ENCODE assay signal across 10 cellular contexts in the genomic region with DNA sequence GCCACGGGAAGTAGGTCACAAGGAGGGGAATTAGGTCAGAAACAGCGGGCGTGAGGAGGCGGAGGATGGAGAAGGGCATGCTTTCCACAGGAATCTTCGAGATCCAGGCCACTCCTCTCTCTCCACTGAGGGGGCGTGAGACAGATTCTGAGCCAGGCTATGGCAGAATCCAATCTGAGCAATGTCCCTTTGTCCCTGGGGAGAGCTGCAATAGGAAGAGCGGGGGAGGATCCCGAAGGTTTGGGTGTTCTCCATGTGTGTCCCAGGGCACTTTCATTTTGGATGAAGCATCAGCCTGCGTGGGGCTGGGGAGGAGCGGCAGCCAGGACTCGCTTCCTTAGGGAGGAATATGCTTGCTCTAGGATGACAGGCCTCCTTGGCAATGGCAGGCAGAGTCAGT.
DNase-seq lines count a peak whose midpoint lies in the region; ATAC-seq and TF ChIP-seq lines count a peak whose summit lies in the region.
"Had no signal": no experiment of that assay in that cellular context is flagged by ENCODE, and none has a peak within 500 bp of the region (broad histone marks: within the 10 kb centered on the region; RNA-seq: fewer than 3 reads in every experiment).

No MANE protein-coding gene starts in this region.

- no peaks in the 10 kb centered on the region for H3K9me3 ChIP-seq in esophagus muscularis mucosa
- H3K9me3 ChIP-seq in stomach = no peaks in the 10 kb centered on the region

- ATAC-seq in HG02970 (IDR thresholded peaks at IDR 0.05; ENCODE audit: low FRiP score, unreplicated experiment) (no peak), HG02678 (IDR thresholded peaks at IDR 0.05; ENCODE audit: unreplicated experiment) (no peak), HG03432 (IDR thresholded peaks at IDR 0.05; ENCODE audit: unreplicated experiment) (no peak)
- ATAC-seq: activated naive CD4-positive, alpha-beta T cell treated with anti-CD3 and anti-CD28 coated beads, Interleukin-2, amount 50 U/mL, for 72 hours had no signal

- DNase-seq in H4 (ENCODE audit: low spot score) (peak; percentile 84), esophagus muscularis mucosa (ENCODE audit: extremely low spot score) (no peak), lower leg skin (ENCODE audit: low spot score in 2 of 2) (peak; percentile 61 to 94), stomach (peak; percentile 35), NCI-H1436 (lab: John Stamatoyannopoulos, UW) (no peak)
- DNase-seq: activated CD4-positive, alpha-beta T cell treated with anti-CD3 and anti-CD28 coated beads for 48 hours had no signal

- peak overlapping the region; percentile 24 to 52 (median 38) for H3K27ac ChIP-seq in esophagus muscularis mucosa (replicated peaks in 1 of 4)
- H3K27ac ChIP-seq in stomach = peak overlapping the region in 4 of 5 donors; percentile 48 to 79 (median 57)

- no peak for TF ChIP-seq POLR2A in esophagus muscularis mucosa (IDR thresholded peaks at IDR 0.05; ENCODE audit: low read depth)
- TF ChIP-seq POLR2A in lower leg skin (IDR thresholded peaks at IDR 0.05) = no peak
- no peak for TF ChIP-seq POLR2A in stomach (IDR thresholded peaks at IDR 0.05)

- H3K4me1 ChIP-seq in esophagus muscularis mucosa (peaks cover 3 to 39% (median 23%) of the 10 kb centered on the region in 4 donors), stomach (peaks cover 0 to 30% (median 8%) of the 10 kb centered on the region in 4 donors)

- H3K4me3 ChIP-seq in esophagus muscularis mucosa = peak overlapping the region; percentile 25 to 44 (median 31)
- H3K4me3 ChIP-seq in lower leg skin (ENCODE audit: low read depth, poor library complexity, severe bottlenecking) = no peak overlapping the region
- peak overlapping the region in 3 of 4 donors; percentile 6 to 25 (median 20) for H3K4me3 ChIP-seq in stomach

- TF ChIP-seq CTCF in esophagus muscularis mucosa (IDR thresholded peaks at IDR 0.05) (no peak), lower leg skin (IDR thresholded peaks at IDR 0.05) (no peak), stomach (IDR thresholded peaks at IDR 0.05) (no peak)

- no peak for TF ChIP-seq EP300 in esophagus muscularis mucosa (IDR thresholded peaks at IDR 0.05)
- TF ChIP-seq EP300 in stomach (IDR thresholded peaks at IDR 0.05) = no peak

- H3K36me3 ChIP-seq in esophagus muscularis mucosa = no peaks in the 10 kb centered on the region
- no peaks in the 10 kb centered on the region for H3K36me3 ChIP-seq in stomach

- intact Hi-C loops in esophagus muscularis mucosa (cut with DNase I) (no loop called here), lower leg skin (cut with DNase I; ENCODE audit: low total_unique reads) (no loop called here), stomach (cut with DNase I; ENCODE audit: low total_unique reads) (no loop called here)

- no peaks in the 10 kb centered on the region for H3K27me3 ChIP-seq in esophagus muscularis mucosa
- H3K27me3 ChIP-seq in stomach = no peaks in the 10 kb centered on the region

- WGBS in esophagus muscularis mucosa = 39% methylated on average over 11 of the region's 11 CpGs
- WGBS in lower leg skin, 2 donors = 15 to 28% methylated on average over 11 of the region's 11 CpGs
- 57 to 74% (median 69%) methylated on average over 11 of the region's 11 CpGs for WGBS in stomach, 5 donors

Comparison
In these comparisons a context has a peak if more than half of its experiments do, and no peak if none do; other contexts are left out.
1. DNase-seq: peak in H4 (single experiment), lower leg skin (2 of 2) and stomach (single experiment); none in esophagus muscularis mucosa (single experiment) and NCI-H1436 (single experiment).